1 cellular context compared by ENCODE assay signal in genomic region chr2:3180909-3181221, GRCh38.
TF ChIP-seq lines count a peak whose summit lies in the region.

No MANE protein-coding gene starts in this region.

TF ChIP-seq in GM12878, 131 proteins besides CTCF, POLR2A, EP300 and RAD21:
- peak; percentile 12 for TF ChIP-seq PBX3 (IDR thresholded peaks at IDR 0.05; ENCODE audit: insufficient replicate concordance, low read depth, low read length)
